In genomic region chr19:31214086-31214485, GRCh38 we compare ENCODE assay signal across 8 cellular contexts.
DNase-seq lines count a peak whose midpoint lies in the region; ATAC-seq and TF ChIP-seq lines count a peak whose summit lies in the region.

No MANE protein-coding gene starts in this region.

- POLR2A ChIA-PET in BJ (lab: Charles Lee) (no interaction called here), GM10248 (lab: Yijun Ruan, JAX) (no interaction called here)

- no peak for TF ChIP-seq EP300 in upper lobe of left lung (IDR thresholded peaks at IDR 0.05)

- H3K4me3 ChIP-seq in BJ (ENCODE audit: low read depth, low read length) = no peak overlapping the region
- no peak overlapping the region for H3K4me3 ChIP-seq in NB4 (ENCODE audit: low read depth, low read length)
- H3K4me3 ChIP-seq in effector memory CD4-positive, alpha-beta T cell (ENCODE audit: insufficient read depth, low read depth, low read length, poor library complexity, severe bottlenecking) = no peak overlapping the region
- H3K4me3 ChIP-seq in upper lobe of left lung = no peak overlapping the region

- no peak for TF ChIP-seq CTCF in BJ (IDR thresholded peaks at IDR 0.05; ENCODE audit: insufficient read depth, low read depth, low read length)
- no peak for TF ChIP-seq CTCF in NB4 (IDR thresholded peaks at IDR 0.05; ENCODE audit: low read depth, low read length)
- no peak for TF ChIP-seq CTCF in upper lobe of left lung (IDR thresholded peaks at IDR 0.05)
- no peak for TF ChIP-seq CTCF in GM10248 (IDR thresholded peaks at IDR 0.05; ENCODE audit: control extremely low read depth, extremely low read depth, low read depth, missing control alignments)

- H3K4me1 ChIP-seq in effector memory CD4-positive, alpha-beta T cell (ENCODE audit: control insufficient read depth, insufficient read depth, low read length, poor library complexity, severe bottlenecking) = peaks cover 11% of the 10 kb centered on the region
- no peaks in the 10 kb centered on the region for H3K4me1 ChIP-seq in upper lobe of left lung

- 45 to 53% methylated on average over 8 to 9 of the region's 9 CpGs for WGBS in upper lobe of left lung, 2 donors

- no peaks in the 10 kb centered on the region for H3K9me3 ChIP-seq in effector memory CD4-positive, alpha-beta T cell (ENCODE audit: control insufficient read depth, low read length)
- H3K9me3 ChIP-seq in upper lobe of left lung = no peaks in the 10 kb centered on the region

- H3K36me3 ChIP-seq in BJ (ENCODE audit: control insufficient read depth, insufficient read depth, low read length) (no peaks in the 10 kb centered on the region), upper lobe of left lung (no peaks in the 10 kb centered on the region)
- no peaks in the 10 kb centered on the region for H3K36me3 ChIP-seq in effector memory CD4-positive, alpha-beta T cell (ENCODE audit: control insufficient read depth, insufficient read depth, low read length)

- intact Hi-C loops in posterior vena cava (cut with DNase I) = no loop called here

- H3K27me3 ChIP-seq in BJ (ENCODE audit: control insufficient read depth, insufficient read depth, low read length) (no peaks in the 10 kb centered on the region), upper lobe of left lung (no peaks in the 10 kb centered on the region)
- H3K27me3 ChIP-seq in effector memory CD4-positive, alpha-beta T cell (replicated peaks; ENCODE audit: control insufficient read depth, insufficient read depth, low read length, poor library complexity, severe bottlenecking) = no peaks in the 10 kb centered on the region

- ATAC-seq in upper lobe of left lung (ENCODE audit: low FRiP score in 2 of 2) (peak; percentile 75 to 97), HG03469 (IDR thresholded peaks at IDR 0.05; ENCODE audit: unreplicated experiment) (no peak)

- CTCF ChIA-PET in BJ (lab: Yijun Ruan, JAX) = interaction anchor here (1.0 kb wide), 1 partner anchor 13 kb away, joined by 4 read pairs; no protein-coding TSS in a partner anchor
- CTCF ChIA-PET in GM10248 (lab: Yijun Ruan, JAX) = no interaction called here

- peak overlapping the region; percentile 47 for H3K27ac ChIP-seq in effector memory CD4-positive, alpha-beta T cell (ENCODE audit: insufficient read depth, low read length, poor library complexity, severe bottlenecking)
- no peak overlapping the region for H3K27ac ChIP-seq in upper lobe of left lung

- TF ChIP-seq POLR2A in NB4 (IDR thresholded peaks at IDR 0.05; ENCODE audit: extremely low read depth, insufficient read length) (no peak), upper lobe of left lung (IDR thresholded peaks at IDR 0.05) (no peak)

- peak; percentile 96 for DNase-seq in BJ (ENCODE audit: low read depth)
- peak; percentile 87 for DNase-seq in NB4 (ENCODE audit: low read depth)
- DNase-seq in activated CD4-positive, alpha-beta T cell treated with anti-CD3 and anti-CD28 coated beads, Interleukin-2, amount 50 U/mL, for 48 hours = peak; percentile 83 to 88
- DNase-seq in effector memory CD4-positive, alpha-beta T cell = peak; percentile 83 to 85 (median 83)
- peak; percentile 86 for DNase-seq in posterior vena cava (ENCODE audit: low spot score)
- peak in 1 of 2 donors; percentile 75 for DNase-seq in upper lobe of left lung
- DNase-seq in GM10248 (ENCODE audit: extremely low spot score) = no peak
